In genomic region chr13:111946214-111946613, GRCh38 we compare ENCODE assay signal across 1 cellular context.
TF ChIP-seq lines count a peak whose summit lies in the region.

No MANE protein-coding gene starts in this region.

TF ChIP-seq in H1, 55 proteins besides CTCF, POLR2A, EP300 and RAD21 (continued from another document):
- no peak for TF ChIP-seq ATF3 (IDR thresholded peaks at IDR 0.05; ENCODE audit: insufficient read depth, low read depth, low read length)
- TF ChIP-seq GABPA (IDR thresholded peaks at IDR 0.05; ENCODE audit: borderline replicate concordance, insufficient read depth, low read length), result no peak
- no peak for TF ChIP-seq ATF2 (IDR thresholded peaks at IDR 0.05; ENCODE audit: low read length)
- no peak for TF ChIP-seq SRF (IDR thresholded peaks at IDR 0.05; ENCODE audit: low read depth, low read length)
- TF ChIP-seq CBX5 (IDR thresholded peaks at IDR 0.05; ENCODE audit: low read depth, low read length), result no peak
- no peak for TF ChIP-seq SIX5 (IDR thresholded peaks at IDR 0.05; ENCODE audit: low read depth, low read length)
- TF ChIP-seq GTF2F1 (IDR thresholded peaks at IDR 0.05; ENCODE audit: borderline replicate concordance, low read depth, low read length), result no peak
TF ChIP-seq in H1: peak in this region for 0.
